1 cellular context compared by ENCODE assay signal in the genomic region with DNA sequence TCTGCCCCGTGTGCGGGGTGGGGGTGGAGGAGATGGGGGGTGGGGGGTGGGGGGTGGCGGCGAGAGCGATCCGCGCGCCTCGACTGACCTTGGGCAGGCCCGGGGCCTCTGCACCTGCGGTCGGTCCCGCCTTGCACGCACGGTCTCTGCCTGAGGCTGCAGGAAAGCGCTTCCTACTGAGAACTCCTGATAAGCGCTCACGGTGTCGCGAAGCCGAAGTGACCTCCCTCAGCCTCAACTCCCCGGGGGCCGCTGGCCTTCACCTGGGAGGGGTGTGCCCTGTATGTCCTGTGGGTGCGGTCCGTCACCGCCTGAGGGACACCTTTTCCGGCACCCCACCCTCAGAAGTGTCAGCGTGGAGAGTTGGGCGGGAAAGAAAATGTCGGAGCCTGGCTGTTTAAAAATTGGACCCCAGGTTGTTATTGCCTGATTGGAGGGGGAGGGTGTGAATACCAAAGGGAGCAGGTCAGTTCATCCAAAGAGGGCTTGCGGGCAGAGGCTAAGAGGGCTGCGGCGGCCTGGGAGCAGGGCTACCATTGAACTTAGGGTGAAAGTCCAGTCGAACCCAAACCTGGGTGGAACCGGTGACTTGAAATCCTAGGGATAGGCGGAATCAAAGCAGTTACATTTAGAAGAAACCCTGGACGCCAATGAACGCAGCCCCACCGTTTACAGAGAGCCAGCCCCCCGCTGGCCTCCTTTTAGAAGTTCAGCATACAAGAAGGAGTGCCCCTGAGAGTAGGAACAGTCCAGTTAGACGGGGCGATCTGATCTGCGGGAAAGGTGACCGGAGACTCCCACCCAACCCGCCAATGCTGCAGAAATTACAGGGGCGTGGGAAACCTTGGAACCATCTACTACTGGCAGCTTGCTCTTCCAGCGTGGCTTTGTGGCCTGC.
TF ChIP-seq lines count a peak whose summit lies in the region.

No MANE protein-coding gene starts in this region.

TF ChIP-seq in WTC11, 78 proteins besides CTCF, POLR2A, EP300 and RAD21 (continued from another document):
- TF ChIP-seq, protein P1, sequence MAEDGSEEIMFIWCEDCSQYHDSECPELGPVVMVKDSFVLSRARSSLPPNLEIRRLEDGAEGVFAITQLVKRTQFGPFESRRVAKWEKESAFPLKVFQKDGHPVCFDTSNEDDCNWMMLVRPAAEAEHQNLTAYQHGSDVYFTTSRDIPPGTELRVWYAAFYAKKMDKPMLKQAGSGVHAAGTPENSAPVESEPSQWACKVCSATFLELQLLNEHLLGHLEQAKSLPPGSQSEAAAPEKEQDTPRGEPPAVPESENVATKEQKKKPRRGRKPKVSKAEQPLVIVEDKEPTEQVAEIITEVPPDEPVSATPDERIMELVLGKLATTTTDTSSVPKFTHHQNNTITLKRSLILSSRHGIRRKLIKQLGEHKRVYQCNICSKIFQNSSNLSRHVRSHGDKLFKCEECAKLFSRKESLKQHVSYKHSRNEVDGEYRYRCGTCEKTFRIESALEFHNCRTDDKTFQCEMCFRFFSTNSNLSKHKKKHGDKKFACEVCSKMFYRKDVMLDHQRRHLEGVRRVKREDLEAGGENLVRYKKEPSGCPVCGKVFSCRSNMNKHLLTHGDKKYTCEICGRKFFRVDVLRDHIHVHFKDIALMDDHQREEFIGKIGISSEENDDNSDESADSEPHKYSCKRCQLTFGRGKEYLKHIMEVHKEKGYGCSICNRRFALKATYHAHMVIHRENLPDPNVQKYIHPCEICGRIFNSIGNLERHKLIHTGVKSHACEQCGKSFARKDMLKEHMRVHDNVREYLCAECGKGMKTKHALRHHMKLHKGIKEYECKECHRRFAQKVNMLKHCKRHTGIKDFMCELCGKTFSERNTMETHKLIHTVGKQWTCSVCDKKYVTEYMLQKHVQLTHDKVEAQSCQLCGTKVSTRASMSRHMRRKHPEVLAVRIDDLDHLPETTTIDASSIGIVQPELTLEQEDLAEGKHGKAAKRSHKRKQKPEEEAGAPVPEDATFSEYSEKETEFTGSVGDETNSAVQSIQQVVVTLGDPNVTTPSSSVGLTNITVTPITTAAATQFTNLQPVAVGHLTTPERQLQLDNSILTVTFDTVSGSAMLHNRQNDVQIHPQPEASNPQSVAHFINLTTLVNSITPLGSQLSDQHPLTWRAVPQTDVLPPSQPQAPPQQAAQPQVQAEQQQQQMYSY (CRISPR knock-in tag; IDR thresholded peaks at IDR 0.05), result no peak
- TF ChIP-seq ZNF121 (CRISPR knock-in tag; IDR thresholded peaks at IDR 0.05) (no peak), NR2C2 (CRISPR knock-in tag; IDR thresholded peaks at IDR 0.05) (no peak), CREB1 (CRISPR knock-in tag; IDR thresholded peaks at IDR 0.05) (no peak), MXD4 (CRISPR knock-in tag; IDR thresholded peaks at IDR 0.05; ENCODE audit: borderline replicate concordance) (no peak), ZNF423 (CRISPR knock-in tag; IDR thresholded peaks at IDR 0.05) (no peak), SOX15 (CRISPR knock-in tag; IDR thresholded peaks at IDR 0.05) (no peak), ZNF416 (CRISPR knock-in tag; IDR thresholded peaks at IDR 0.05) (no peak)
- TF ChIP-seq, protein P2, sequence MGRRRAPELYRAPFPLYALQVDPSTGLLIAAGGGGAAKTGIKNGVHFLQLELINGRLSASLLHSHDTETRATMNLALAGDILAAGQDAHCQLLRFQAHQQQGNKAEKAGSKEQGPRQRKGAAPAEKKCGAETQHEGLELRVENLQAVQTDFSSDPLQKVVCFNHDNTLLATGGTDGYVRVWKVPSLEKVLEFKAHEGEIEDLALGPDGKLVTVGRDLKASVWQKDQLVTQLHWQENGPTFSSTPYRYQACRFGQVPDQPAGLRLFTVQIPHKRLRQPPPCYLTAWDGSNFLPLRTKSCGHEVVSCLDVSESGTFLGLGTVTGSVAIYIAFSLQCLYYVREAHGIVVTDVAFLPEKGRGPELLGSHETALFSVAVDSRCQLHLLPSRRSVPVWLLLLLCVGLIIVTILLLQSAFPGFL (CRISPR knock-in tag; IDR thresholded peaks at IDR 0.05; ENCODE audit: borderline replicate concordance), result no peak
- TF ChIP-seq, protein P3, sequence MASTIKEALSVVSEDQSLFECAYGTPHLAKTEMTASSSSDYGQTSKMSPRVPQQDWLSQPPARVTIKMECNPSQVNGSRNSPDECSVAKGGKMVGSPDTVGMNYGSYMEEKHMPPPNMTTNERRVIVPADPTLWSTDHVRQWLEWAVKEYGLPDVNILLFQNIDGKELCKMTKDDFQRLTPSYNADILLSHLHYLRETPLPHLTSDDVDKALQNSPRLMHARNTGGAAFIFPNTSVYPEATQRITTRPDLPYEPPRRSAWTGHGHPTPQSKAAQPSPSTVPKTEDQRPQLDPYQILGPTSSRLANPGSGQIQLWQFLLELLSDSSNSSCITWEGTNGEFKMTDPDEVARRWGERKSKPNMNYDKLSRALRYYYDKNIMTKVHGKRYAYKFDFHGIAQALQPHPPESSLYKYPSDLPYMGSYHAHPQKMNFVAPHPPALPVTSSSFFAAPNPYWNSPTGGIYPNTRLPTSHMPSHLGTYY (CRISPR knock-in tag; IDR thresholded peaks at IDR 0.05), result no peak
- TF ChIP-seq, protein P4, sequence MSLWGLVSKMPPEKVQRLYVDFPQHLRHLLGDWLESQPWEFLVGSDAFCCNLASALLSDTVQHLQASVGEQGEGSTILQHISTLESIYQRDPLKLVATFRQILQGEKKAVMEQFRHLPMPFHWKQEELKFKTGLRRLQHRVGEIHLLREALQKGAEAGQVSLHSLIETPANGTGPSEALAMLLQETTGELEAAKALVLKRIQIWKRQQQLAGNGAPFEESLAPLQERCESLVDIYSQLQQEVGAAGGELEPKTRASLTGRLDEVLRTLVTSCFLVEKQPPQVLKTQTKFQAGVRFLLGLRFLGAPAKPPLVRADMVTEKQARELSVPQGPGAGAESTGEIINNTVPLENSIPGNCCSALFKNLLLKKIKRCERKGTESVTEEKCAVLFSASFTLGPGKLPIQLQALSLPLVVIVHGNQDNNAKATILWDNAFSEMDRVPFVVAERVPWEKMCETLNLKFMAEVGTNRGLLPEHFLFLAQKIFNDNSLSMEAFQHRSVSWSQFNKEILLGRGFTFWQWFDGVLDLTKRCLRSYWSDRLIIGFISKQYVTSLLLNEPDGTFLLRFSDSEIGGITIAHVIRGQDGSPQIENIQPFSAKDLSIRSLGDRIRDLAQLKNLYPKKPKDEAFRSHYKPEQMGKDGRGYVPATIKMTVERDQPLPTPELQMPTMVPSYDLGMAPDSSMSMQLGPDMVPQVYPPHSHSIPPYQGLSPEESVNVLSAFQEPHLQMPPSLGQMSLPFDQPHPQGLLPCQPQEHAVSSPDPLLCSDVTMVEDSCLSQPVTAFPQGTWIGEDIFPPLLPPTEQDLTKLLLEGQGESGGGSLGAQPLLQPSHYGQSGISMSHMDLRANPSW (CRISPR knock-in tag; conservative IDR thresholded peaks at IDR 0.05; ENCODE audit: low read depth), result no peak
TF ChIP-seq in WTC11: peak in this region for 0.
